24 cellular contexts compared by ENCODE assay signal in genomic region chr16:66036162-66036561, GRCh38.
DNase-seq lines count a peak whose midpoint lies in the region; ATAC-seq and FAIRE-seq lines count a peak whose summit lies in the region.
"Had no signal": no experiment of that assay in that cellular context is flagged by ENCODE, and none has a peak within 500 bp of the region (broad histone marks: within the 10 kb centered on the region; RNA-seq: fewer than 3 reads in every experiment).

No MANE protein-coding gene starts in this region.

- H3K9ac ChIP-seq in adipocyte (ENCODE audit: low read length) = peak overlapping the region; percentile 50

- H3K4me1 ChIP-seq in adipocyte (ENCODE audit: control insufficient read depth, insufficient read depth, low read length) = peaks cover 13% of the 10 kb centered on the region
- H3K4me1 ChIP-seq in right cardiac atrium (ENCODE audit: control insufficient read depth, insufficient read depth, low read length) = no peaks in the 10 kb centered on the region

- peak; percentile 65 for ATAC-seq in Right ventricle myocardium inferior
- peak; percentile 64 to 68 for ATAC-seq in right cardiac atrium
- ATAC-seq: naive thymus-derived CD8-positive, alpha-beta T cell had no signal

- DNase-seq in Right ventricle myocardium inferior (ENCODE audit: missing footprints) (no peak), cardiac septum (ENCODE audit: low spot score) (no peak), adipocyte (ENCODE audit: low read depth) (peak; percentile 20), right cardiac atrium (no peak), urothelium cell line (ENCODE audit: low spot score) (peak; percentile 58), foreskin melanocyte (no peak), dermis blood vessel endothelial cell (no peak), T-helper 1 cell (no peak)
- DNase-seq: activated CD4-positive, alpha-beta memory T cell treated with anti-CD3 and anti-CD28 coated beads for 36 hours; activated naive CD4-positive, alpha-beta T cell treated with Interleukin-2 at 50 U/mL for 16 hours; activated T-cell treated with anti-CD3 and anti-CD28 coated beads, Interleukin-2, amount 50 U/mL, for 1 hour; HCEC 1CT; hippocampal formation; MV-4-11; naive thymus-derived CD8-positive, alpha-beta T cell; NCI-H2081; NCI-H524; SHP77 treated with DMSO at 0.1 percent for 48 hours; T-helper 2 cell; WERI-Rb-1 had no signal

- WGBS in right cardiac atrium = 42% methylated on average over 7 of the region's 7 CpGs

- no peak overlapping the region for H3K27ac ChIP-seq in right cardiac atrium (ENCODE audit: low read length)
- H3K27ac ChIP-seq: ascending aorta, WERI-Rb-1 had no signal

- FAIRE-seq in urothelium cell line (lab: Jason Lieb, UNC) = peak; percentile 42
- FAIRE-seq: A204.1, GM12892, keratinocyte had no signal

- H3K36me3 ChIP-seq in adipocyte (ENCODE audit: control insufficient read depth, insufficient read depth, low read length, severe bottlenecking) = no peaks in the 10 kb centered on the region
- H3K36me3 ChIP-seq: ascending aorta, WERI-Rb-1 had no signal

- H3K9me3 ChIP-seq in adipocyte (ENCODE audit: control insufficient read depth, low read length) = no peaks in the 10 kb centered on the region
- no peaks in the 10 kb centered on the region for H3K9me3 ChIP-seq in right cardiac atrium (ENCODE audit: control insufficient read depth, low read length)
- H3K9me3 ChIP-seq: ascending aorta had no signal

- H3K4me3 ChIP-seq in adipocyte (ENCODE audit: low read length) (no peak overlapping the region), right cardiac atrium (ENCODE audit: low read length) (no peak overlapping the region)
- H3K4me3 ChIP-seq: ascending aorta had no signal

- H3K27me3 ChIP-seq in adipocyte (replicated peaks; ENCODE audit: control insufficient read depth, insufficient read depth, low read length) (no peaks in the 10 kb centered on the region), right cardiac atrium (ENCODE audit: control insufficient read depth, insufficient read depth) (no peaks in the 10 kb centered on the region)
- H3K27me3 ChIP-seq: ascending aorta had no signal

- intact Hi-C loops in Right ventricle myocardium inferior (cut with DNase I) (no loop called here), cardiac septum (cut with DNase I) (loop anchor here (10.0 kb wide), 3 partner anchors 99 to 911 kb away; partner anchors contain the start of gene CDH11), right cardiac atrium (cut with DNase I) (no loop called here)

Comparison
In these comparisons a context has a peak if more than half of its experiments do, and no peak if none do; other contexts are left out.
1. DNase-seq: peak in adipocyte (single experiment) and urothelium cell line (single experiment); none in Right ventricle myocardium inferior (single experiment), cardiac septum (single experiment), right cardiac atrium (0 of 3), foreskin melanocyte (single experiment), dermis blood vessel endothelial cell (single experiment) and T-helper 1 cell (0 of 5).